In genomic region chr7:132249591-132249971, GRCh38 we compare ENCODE assay signal across 10 cellular contexts.
DNase-seq lines count a peak whose midpoint lies in the region; TF ChIP-seq lines count a peak whose summit lies in the region.
"Had no signal": no experiment of that assay in that cellular context is flagged by ENCODE, and none has a peak within 500 bp of the region (broad histone marks: within the 10 kb centered on the region; RNA-seq: fewer than 3 reads in every experiment).

No MANE protein-coding gene starts in this region.

- DNase-seq in ELF-1 (ENCODE audit: low read depth, low spot score) (peak; percentile 78), NAMALWA (ENCODE audit: low spot score) (peak; percentile 17), colonic mucosa (peak; percentile 58), neural crest cell (ENCODE audit: low read depth, low spot score) (no peak), posterior vena cava (ENCODE audit: low spot score) (no peak), NCI-H2227 (lab: John Stamatoyannopoulos, UW; ENCODE audit: unreplicated experiment) (no peak), NOMO-1 (lab: John Stamatoyannopoulos, UW; ENCODE audit: unreplicated experiment in 2 of 2) (no peak)
- no peak for DNase-seq in activated naive CD4-positive, alpha-beta T cell treated with anti-CD3 and anti-CD28 coated beads, Interleukin-2, amount 50 U/mL, for 16 hours
- DNase-seq: pancreas; stimulated activated naive B cell treated with anti-CD40 and anti-IgM and Interleukin-4, amounts not matched to agents 10 μg/mL and 1 μg/mL and 100 μg/mL, for 72 hours had no signal

- H3K27ac ChIP-seq in colonic mucosa = no peak overlapping the region

- no peak overlapping the region for H3K4me3 ChIP-seq in colonic mucosa
- H3K4me3 ChIP-seq: pancreas had no signal

- H3K4me1 Mint-ChIP-seq in neural crest cell = peaks cover 24% of the 10 kb centered on the region
- H3K4me1 Mint-ChIP-seq: stimulated activated naive B cell treated with anti-CD40 and anti-IgM and Interleukin-4, amounts not matched to agents 10 μg/mL and 1 μg/mL and 100 μg/mL, for 72 hours had no signal

- no peaks in the 10 kb centered on the region for H3K27me3 ChIP-seq in colonic mucosa
- H3K27me3 ChIP-seq: pancreas had no signal

- no peaks in the 10 kb centered on the region for H3K36me3 Mint-ChIP-seq in neural crest cell (ENCODE audit: low read depth)
- H3K36me3 Mint-ChIP-seq: stimulated activated naive B cell treated with anti-CD40 and anti-IgM and Interleukin-4, amounts not matched to agents 10 μg/mL and 1 μg/mL and 100 μg/mL, for 72 hours had no signal

- H3K27me3 Mint-ChIP-seq in neural crest cell (ENCODE audit: low read depth) = no peaks in the 10 kb centered on the region

- no peak overlapping the region for H3K9ac ChIP-seq in colonic mucosa (ENCODE audit: low read depth in 2 of 2, low read length in 2 of 2)

- intact Hi-C loops in colonic mucosa (cut with DNase I) = no loop called here
- intact Hi-C loops in posterior vena cava (cut with DNase I) = no loop called here

- no peak overlapping the region for H3K4me3 Mint-ChIP-seq in neural crest cell
- H3K4me3 Mint-ChIP-seq: stimulated activated naive B cell treated with anti-CD40 and anti-IgM and Interleukin-4, amounts not matched to agents 10 μg/mL and 1 μg/mL and 100 μg/mL, for 72 hours had no signal

- H3K9me3 ChIP-seq in colonic mucosa = no peaks in the 10 kb centered on the region
- H3K9me3 ChIP-seq: pancreas had no signal

- H3K4me1 ChIP-seq in colonic mucosa = peaks cover 8% of the 10 kb centered on the region

- TF ChIP-seq CTCF in colonic mucosa (IDR thresholded peaks at IDR 0.05) (peak; percentile 15), neural crest cell (conservative IDR thresholded peaks at IDR 0.05) (peak; percentile 53)

- no peaks in the 10 kb centered on the region for H3K36me3 ChIP-seq in colonic mucosa
- H3K36me3 ChIP-seq: pancreas had no signal

- H3K27ac Mint-ChIP-seq in neural crest cell (ENCODE audit: unreplicated experiment) = no peak overlapping the region
- H3K27ac Mint-ChIP-seq: stimulated activated naive B cell treated with anti-CD40 and anti-IgM and Interleukin-4, amounts not matched to agents 10 μg/mL and 1 μg/mL and 100 μg/mL, for 72 hours had no signal

- H3K9me3 Mint-ChIP-seq in neural crest cell = peaks cover 2% of the 10 kb centered on the region

Comparison
In these comparisons a context has a peak if more than half of its experiments do, and no peak if none do; other contexts are left out.
1. DNase-seq: peak in ELF-1 (single experiment), NAMALWA (single experiment) and colonic mucosa (single experiment); none in neural crest cell (single experiment), activated naive CD4-positive, alpha-beta T cell treated with anti-CD3 and anti-CD28 coated beads, Interleukin-2, amount 50 U/mL, for 16 hours (single experiment), posterior vena cava (single experiment), NCI-H2227 (single experiment) and NOMO-1 (0 of 2).